In genomic region chr7:23938937-23939552, GRCh38 we compare ENCODE assay signal across 8 cellular contexts.
DNase-seq lines count a peak whose midpoint lies in the region; ATAC-seq and TF ChIP-seq lines count a peak whose summit lies in the region.

No MANE protein-coding gene starts in this region.

- H3K27me3 ChIP-seq in PC-3 (ENCODE audit: low read length) (no peaks in the 10 kb centered on the region), upper lobe of right lung (no peaks in the 10 kb centered on the region)

- peak; percentile 64 for DNase-seq in PC-3
- DNase-seq in fibroblast of peridontal ligament (ENCODE audit: extremely low read depth) = peak; percentile 17
- no peak for DNase-seq in upper lobe of right lung
- no peak for DNase-seq in cerebellum (ENCODE audit: low spot score)

- CTCF ChIA-PET in PC-3 (lab: Charles Lee) = no interaction called here

- POLR2A ChIA-PET in PC-3 (lab: Charles Lee; ENCODE audit: unreplicated experiment) = interaction anchor here (0.6 kb wide), 1 partner anchor 179 kb away, joined by 3 read pairs; no protein-coding TSS in a partner anchor

- no peak overlapping the region for H3K9ac ChIP-seq in PC-3 (ENCODE audit: low read length)

- intact Hi-C loops in PC-3 (cut with micrococcal nuclease) (no loop called here), upper lobe of right lung (cut with DNase I) (no loop called here)

- ATAC-seq in GM18519 (IDR thresholded peaks at IDR 0.05; ENCODE audit: low FRiP score, unreplicated experiment) (peak; percentile 62), HG03460 (IDR thresholded peaks at IDR 0.05; ENCODE audit: unreplicated experiment) (peak; percentile 80), PC-3 (peak; percentile 91), upper lobe of right lung (peak; percentile 45), HG03045 (IDR thresholded peaks at IDR 0.05; ENCODE audit: unreplicated experiment) (no peak)

- H3K4me3 ChIP-seq in PC-3 (ENCODE audit: low read length) = no peak overlapping the region
- no peak overlapping the region for H3K4me3 ChIP-seq in upper lobe of right lung

- H3K79me2 ChIP-seq in PC-3 (ENCODE audit: low read length) = no peaks in the 10 kb centered on the region

- H4K20me1 ChIP-seq in PC-3 (ENCODE audit: low read length) = no peaks in the 10 kb centered on the region

- 0 out of 2 replicates have a peak, but pooled peaks cover 4% of the 10 kb centered on the region for H3K4me1 ChIP-seq in PC-3 (ENCODE audit: insufficient read depth, low read length)
- H3K4me1 ChIP-seq in upper lobe of right lung = no peaks in the 10 kb centered on the region

- H3K27ac ChIP-seq in C4-2B (no peak overlapping the region), PC-3 (ENCODE audit: low read length) (no peak overlapping the region), upper lobe of right lung (no peak overlapping the region)

- no peaks in the 10 kb centered on the region for H3K9me2 ChIP-seq in PC-3 (replicated peaks; ENCODE audit: low read length)

- H3K36me3 ChIP-seq in PC-3 (ENCODE audit: low read depth, low read length) (no peaks in the 10 kb centered on the region), upper lobe of right lung (no peaks in the 10 kb centered on the region)

- no peaks in the 10 kb centered on the region for H3K9me3 ChIP-seq in PC-3 (ENCODE audit: low read length)
- no peaks in the 10 kb centered on the region for H3K9me3 ChIP-seq in upper lobe of right lung

- no TSS peak for BruUV-seq in PC-3 (replicated peaks; lab: Mats Ljungman, UMichigan)

- H3K4me2 ChIP-seq in PC-3 (ENCODE audit: low read length) = no peak overlapping the region

- H2AFZ ChIP-seq in PC-3 (ENCODE audit: low read length) = no peak overlapping the region

- H3F3A ChIP-seq in PC-3 (ENCODE audit: low read length, unreplicated experiment) = no peaks in the 10 kb centered on the region

- TF ChIP-seq CTCF in C4-2B (conservative IDR thresholded peaks at IDR 0.05) (peak; percentile 65), PC-3 (conservative IDR thresholded peaks at IDR 0.05; ENCODE audit: low read depth, low read length) (peak; percentile 64), upper lobe of right lung (IDR thresholded peaks at IDR 0.05) (peak; percentile 9)

Comparison
In these comparisons a context has a peak if more than half of its experiments do, and no peak if none do; other contexts are left out.
1. CTCF ChIP-seq: peak in every context shown above with its lines; median percentile 65 in C4-2B; 64 in PC-3; 9 in upper lobe of right lung.
2. DNase-seq: peak in PC-3 (single experiment) and fibroblast of peridontal ligament (single experiment); none in upper lobe of right lung (single experiment) and cerebellum (single experiment).